In the genomic region with DNA sequence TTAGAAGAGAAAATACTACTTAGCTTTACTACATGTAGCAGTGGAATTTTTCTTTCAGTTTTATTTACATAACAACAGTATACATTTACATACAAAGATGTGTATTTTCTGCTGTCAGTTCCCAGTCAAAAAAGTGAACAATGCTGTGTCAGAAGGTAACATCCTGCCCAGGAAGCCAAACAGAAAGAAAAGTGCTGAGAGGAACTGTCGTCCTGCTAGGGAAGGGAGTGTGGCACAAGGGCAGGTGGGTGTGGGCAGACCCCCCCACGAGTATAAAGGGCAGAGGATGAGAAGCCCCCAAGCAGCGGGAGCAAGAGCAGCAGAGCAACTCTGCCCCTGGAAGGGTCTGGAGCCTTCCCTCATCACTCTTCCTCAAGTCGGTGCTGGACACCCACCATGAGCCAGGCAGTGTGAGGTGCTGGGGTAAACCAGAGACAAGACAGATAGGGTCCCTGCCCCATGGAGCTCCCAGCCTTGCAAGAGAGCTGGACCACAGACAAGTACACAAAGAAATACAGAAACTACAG, we compare ENCODE assay signal across 15 cellular contexts. TPM values are rescaled to one million over a fixed set of nuclear protein-coding genes. Genes with fewer than 3 reads are reported as not detected.
DNase-seq lines count a peak whose midpoint lies in the region; ATAC-seq, FAIRE-seq and TF ChIP-seq lines count a peak whose summit lies in the region.
"Had no signal": no experiment of that assay in that cellular context is flagged by ENCODE, and none has a peak within 500 bp of the region (broad histone marks: within the 10 kb centered on the region; RNA-seq: fewer than 3 reads in every experiment).

No MANE protein-coding gene starts in this region.

- H4K20me1 ChIP-seq in Loucy (ENCODE audit: insufficient read depth, low read length, poor library complexity, severe bottlenecking) (no peaks in the 10 kb centered on the region), GM12878 (ENCODE audit: control insufficient read depth, insufficient read depth) (no peaks in the 10 kb centered on the region; the same call in 1 of the 2 replicates)

- intact Hi-C loops in CD4-positive, alpha-beta T cell (cut with DNase I, micrococcal nuclease): loop anchor here in 1 of 2 experiments (2.0 kb wide), 1 partner anchor 17 kb away; no protein-coding TSS in a partner anchor
- intact Hi-C loops in GM12878 (cut with micrococcal nuclease; ENCODE audit: unreplicated experiment): no loop called here
- intact Hi-C loops in posterior vena cava (cut with DNase I): no loop called here

- no peaks in the 10 kb centered on the region for H3K9me2 ChIP-seq in Loucy (replicated peaks; ENCODE audit: low read depth, low read length)

- H3K4me1 ChIP-seq in Loucy (ENCODE audit: insufficient read depth, low read length, poor library complexity, severe bottlenecking) (peaks cover 96% of the 10 kb centered on the region), GM12878 (ENCODE audit: control insufficient read depth, insufficient read depth, low read length) (peaks cover 33% of the 10 kb centered on the region)

- no peak for TF ChIP-seq CTCF in CD4-positive, alpha-beta T cell (IDR thresholded peaks at IDR 0.05)
- TF ChIP-seq CTCF in Loucy (conservative IDR thresholded peaks at IDR 0.05; ENCODE audit: low read length): no peak
- TF ChIP-seq CTCF in GM12878 (IDR thresholded peaks at IDR 0.05 in 2 of 3, conservative IDR thresholded peaks at IDR 0.05 in 1 of 3; ENCODE audit: control insufficient read depth in 2 of 3, extremely low read depth in 1 of 3, insufficient read depth in 1 of 3, low read depth in 3 of 3, low read length in 3 of 3): no peak

- POLR2A ChIA-PET in CD4-positive, alpha-beta T cell (lab: Charles Lee): interaction anchor here (11.9 kb wide), 1 partner anchor 12 kb away, joined by 123 read pairs; no protein-coding TSS in a partner anchor
- POLR2A ChIA-PET in GM12878 (lab: Charles Lee): no interaction called here

- in situ Hi-C loops in GM12878 (cut with MboI): no loop called here

- peaks cover 41% of the 10 kb centered on the region for H3K36me3 Mint-ChIP-seq in CD4-positive, alpha-beta T cell (ENCODE audit: low read depth)

- peaks cover 13% of the 10 kb centered on the region for H3F3A ChIP-seq in Loucy (ENCODE audit: low read depth)

- H3K4me3 ChIP-seq in Loucy (ENCODE audit: low read length, poor library complexity, severe bottlenecking): no peak overlapping the region
- no peak overlapping the region for H3K4me3 ChIP-seq in GM12878

- peak overlapping the region; percentile 78 for H3K4me3 Mint-ChIP-seq in CD4-positive, alpha-beta T cell

- H3K9ac ChIP-seq in Loucy (ENCODE audit: low read depth, low read length, poor library complexity, severe bottlenecking) (peak overlapping the region; percentile 70), GM12878 (ENCODE audit: control insufficient read depth, insufficient read depth, low read length) (no peak overlapping the region)

- no peak for FAIRE-seq in GM12878 (lab: Jason Lieb, UNC)

- no peaks in the 10 kb centered on the region for H3K9me3 Mint-ChIP-seq in CD4-positive, alpha-beta T cell

- peaks cover 96% of the 10 kb centered on the region for H3K4me1 Mint-ChIP-seq in CD4-positive, alpha-beta T cell (ENCODE audit: low read depth)

- TF ChIP-seq RAD21 in GM12878 (IDR thresholded peaks at IDR 0.05; ENCODE audit: insufficient read depth, low read depth, low read length): no peak

- H3K36me3 ChIP-seq in Loucy (ENCODE audit: insufficient read depth, low read length) (peaks cover 45% of the 10 kb centered on the region), GM12878 (ENCODE audit: control insufficient read depth in 2 of 2, insufficient read depth in 2 of 2, low read length in 1 of 2) (peaks cover 7 to 14% of the 10 kb centered on the region in 2 experiments)

- H2AFZ ChIP-seq in Loucy (ENCODE audit: low read length): no peak overlapping the region
- H2AFZ ChIP-seq in GM12878 (ENCODE audit: control insufficient read depth, low read depth, low read length): no peak overlapping the region

- RAD21 ChIA-PET in GM12878 (lab: Charles Lee; ENCODE audit: unreplicated experiment): no interaction called here

- H3K27me3 Mint-ChIP-seq in CD4-positive, alpha-beta T cell: no peaks in the 10 kb centered on the region

- TF ChIP-seq POLR2A in GM12878 (IDR thresholded peaks at IDR 0.05; ENCODE audit: low read depth, low read length): no peak

- BruUV-seq in GM12878 (replicated peaks; lab: Mats Ljungman, UMichigan): no TSS peak

- no peaks in the 10 kb centered on the region for H3K27me3 ChIP-seq in CD4-positive, alpha-beta T cell (ENCODE audit: control insufficient read depth, insufficient read depth, low read length)
- H3K27me3 ChIP-seq in Loucy (ENCODE audit: insufficient read depth, low read length, poor library complexity, severe bottlenecking) (no peaks in the 10 kb centered on the region), GM12878 (replicated peaks in 1 of 2; ENCODE audit: control insufficient read depth in 2 of 2, insufficient read depth in 2 of 2, low read length in 1 of 2) (no peaks in the 10 kb centered on the region)

- no peaks in the 10 kb centered on the region for H3K9me3 ChIP-seq in CD4-positive, alpha-beta T cell (ENCODE audit: control insufficient read depth, low read length)
- H3K9me3 ChIP-seq in Loucy (ENCODE audit: insufficient read depth, low read depth, low read length): no peaks in the 10 kb centered on the region
- no peaks in the 10 kb centered on the region for H3K9me3 ChIP-seq in GM12878 (replicated peaks; ENCODE audit: control insufficient read depth, insufficient read depth, low read length)

- WGBS in GM12878 (ENCODE audit: insufficient coverage, insufficient replicate concordance, low lambda C conversion rate, missing lambda C conversion rate): 66% methylated on average over 4 of the region's 4 CpGs

- peak overlapping the region; percentile 84 for H3K27ac Mint-ChIP-seq in CD4-positive, alpha-beta T cell

- CTCF ChIA-PET in CD4-positive, alpha-beta T cell (lab: Charles Lee): interaction anchor here (5.6 kb wide), 1 partner anchor 14 kb away, joined by 37 read pairs; no protein-coding TSS in a partner anchor
- CTCF ChIA-PET in GM12878 (lab: Yijun Ruan, JAX): interaction anchor here (1.0 to 1.1 kb wide), 2 partner anchors 13 to 155 kb away, joined by 3 read pairs; no protein-coding TSS in a partner anchor

- H3K4me2 ChIP-seq in Loucy (ENCODE audit: low read depth, low read length, poor library complexity, severe bottlenecking) (peak overlapping the region; percentile 20), GM12878 (ENCODE audit: control insufficient read depth, insufficient read depth) (no peak overlapping the region)

- H3K79me2 ChIP-seq in Loucy (ENCODE audit: insufficient read depth, low read length) (peaks cover 77% of the 10 kb centered on the region), GM12878 (ENCODE audit: control insufficient read depth, insufficient read depth, low read length) (no peaks in the 10 kb centered on the region; the same call in none of the 2 replicates)

- TF ChIP-seq EP300 in GM12878 (IDR thresholded peaks at IDR 0.05; ENCODE audit: borderline replicate concordance in 1 of 2, control insufficient read depth in 1 of 2, low read depth in 2 of 2, low read length in 2 of 2): no peak

- H3K27ac ChIP-seq in CD4-positive, alpha-beta T cell (ENCODE audit: low read depth, low read length): no peak overlapping the region
- H3K27ac ChIP-seq in GM12878 (ENCODE audit: control insufficient read depth, insufficient read depth): 0 out of 2 replicates have a peak overlapping the region, but pooled peaks have one; percentile 13

- no peak for ATAC-seq in CD4-positive, alpha-beta T cell (ENCODE audit: poor library complexity)
- ATAC-seq in GM12878 (no peak), HG03457 (IDR thresholded peaks at IDR 0.05; ENCODE audit: unreplicated experiment) (no peak), HG03045 (IDR thresholded peaks at IDR 0.05; ENCODE audit: unreplicated experiment) (no peak)

- no peak for DNase-seq in CD4-positive, alpha-beta T cell
- no peak for DNase-seq in GM12878 (ENCODE audit: low read depth, low spot score)
- peak; percentile 76 for DNase-seq in posterior vena cava (ENCODE audit: low spot score)
- no peak for DNase-seq in UCSD-AML1 (lab: John Stamatoyannopoulos, UW; ENCODE audit: unreplicated experiment)
- DNase-seq: activated CD8-positive, alpha-beta memory T cell treated with anti-CD3 and anti-CD28 coated beads, Interleukin-2, amount 50 U/mL, for 4 hours; HCEC 1CT; islet precursor cell; Kasumi-1; NCI-H2029 treated with DMSO at 0.1 percent for 48 hours; NCI-H82; SHP77 had no signal

- SMC1A ChIA-PET in GM12878 (lab: Charles Lee; ENCODE audit: uncharacterized antibody, unreplicated experiment): interaction anchor here (6.3 to 8.4 kb wide), 2 partner anchors 12 to 32 kb away, joined by 87 to 100 read pairs; no protein-coding TSS in a partner anchor

RNA-seq across cellular contexts. Expression of gene TBC1D2B, which starts 39.7 kb away (rescaled TPM):
- total RNA-seq in CD4-positive, alpha-beta T cell: 10 to 100 TPM; 89.3 to 97.6 TPM
- 172 and 173 TPM in 2 replicates for total RNA-seq in GM12878 (2013; cell fraction: nucleolus; rRNA removed)
- 18.4 and 21.9 TPM in 2 replicates for total RNA-seq in GM12878 (2014; rRNA removed)
- 17.0 and 20.4 TPM in 2 replicates for total RNA-seq in GM12878 (2014; rRNA removed; fragmentation: Illumina TruSeq; extraction: Trizol)
- 27.0 and 28.7 TPM in 2 replicates for total RNA-seq in GM12878 (2021)
- 12.9 TPM for polyA plus RNA-seq in GM12878 (2011; ENCODE audit: low read depth)
- polyA plus RNA-seq in GM12878 (2011; rRNA removed): 53.4 and 75.9 TPM in 2 replicates
- polyA plus RNA-seq in GM12878 (2011; cell fraction: cytosol; rRNA removed): 38.8 and 40.0 TPM in 2 replicates
- polyA plus RNA-seq in GM12878 (2011; cell fraction: nucleus; rRNA removed): 110 and 121 TPM in 2 replicates
- 17.9 and 21.2 TPM in 2 replicates for polyA plus RNA-seq in GM12878 (2012)
- 22.7 and 26.1 TPM in 2 replicates for polyA plus RNA-seq in GM12878 (2014; fragmentation: Illumina TruSeq; extraction: Trizol)
- 1 to 10 TPM; 1.3 to 1.4 TPM for polyA plus RNA-seq in GM12878 (2014; fragmentation: Nextera tagmentation; extraction: Ambion mirVana)
- polyA plus RNA-seq in GM12878 (2014; rRNA removed): 22.4 and 25.6 TPM in 2 replicates
- polyA plus RNA-seq in GM12878 (2016; fragmentation: Nextera tagmentation; extraction: Ambion mirVana): 1 to 10 TPM; 2.7 to 8.2 TPM
- 50.3 and 51.8 TPM in 2 replicates for polyA minus RNA-seq in GM12878 (2011; rRNA and poly(A)+ RNA removed)
- 14.4 and 14.8 TPM in 2 replicates for polyA minus RNA-seq in GM12878 (2011; cell fraction: cytosol; rRNA and poly(A)+ RNA removed)
- 35.9 and 50.8 TPM in 2 replicates for polyA minus RNA-seq in GM12878 (2011; cell fraction: nucleus; rRNA and poly(A)+ RNA removed)
- total RNA-seq in posterior vena cava: 10 to 100 TPM; 46.5 to 57.9 TPM

RNA-seq across cellular contexts. Expression of gene SH2D7, which starts 54.5 kb away (rescaled TPM):
- total RNA-seq in CD4-positive, alpha-beta T cell: not detected
- total RNA-seq in GM12878 (2013; cell fraction: nucleolus; rRNA removed): not detected in 2 replicates
- total RNA-seq in GM12878 (2014; rRNA removed) (0.06 TPM in 1 of 2 replicates, not detected in the other), GM12878 (2014; rRNA removed; fragmentation: Illumina TruSeq; extraction: Trizol) (not detected in 2 replicates), GM12878 (2021) (0.08 TPM in 1 of 2 replicates, not detected in the other), posterior vena cava (not detected)
- not detected for polyA plus RNA-seq in GM12878 (2011; ENCODE audit: low read depth)
- polyA plus RNA-seq in GM12878 (2011; rRNA removed) (not detected in 2 replicates), GM12878 (2014; fragmentation: Illumina TruSeq; extraction: Trizol) (0.04 TPM in 1 of 2 replicates, not detected in the other), GM12878 (2014; fragmentation: Nextera tagmentation; extraction: Ambion mirVana) (not detected), GM12878 (2014; rRNA removed) (not detected in 2 replicates), GM12878 (2016; fragmentation: Nextera tagmentation; extraction: Ambion mirVana) (not detected)
- polyA plus RNA-seq in GM12878 (2011; cell fraction: cytosol; rRNA removed): not detected in 2 replicates
- not detected in 2 replicates for polyA plus RNA-seq in GM12878 (2011; cell fraction: nucleus; rRNA removed)
- not detected in 2 replicates for polyA plus RNA-seq in GM12878 (2012)
- 0.10 and 0.15 TPM in 2 replicates for polyA minus RNA-seq in GM12878 (2011; rRNA and poly(A)+ RNA removed)
- not detected in 2 replicates for polyA minus RNA-seq in GM12878 (2011; cell fraction: cytosol; rRNA and poly(A)+ RNA removed)
- polyA minus RNA-seq in GM12878 (2011; cell fraction: nucleus; rRNA and poly(A)+ RNA removed): 0.12 TPM in 1 of 2 replicates, not detected in the other
- total RNA-seq: mononuclear cell had no signal
